Comparison of ENCODE assay signal across 10 cellular contexts in the genomic region with DNA sequence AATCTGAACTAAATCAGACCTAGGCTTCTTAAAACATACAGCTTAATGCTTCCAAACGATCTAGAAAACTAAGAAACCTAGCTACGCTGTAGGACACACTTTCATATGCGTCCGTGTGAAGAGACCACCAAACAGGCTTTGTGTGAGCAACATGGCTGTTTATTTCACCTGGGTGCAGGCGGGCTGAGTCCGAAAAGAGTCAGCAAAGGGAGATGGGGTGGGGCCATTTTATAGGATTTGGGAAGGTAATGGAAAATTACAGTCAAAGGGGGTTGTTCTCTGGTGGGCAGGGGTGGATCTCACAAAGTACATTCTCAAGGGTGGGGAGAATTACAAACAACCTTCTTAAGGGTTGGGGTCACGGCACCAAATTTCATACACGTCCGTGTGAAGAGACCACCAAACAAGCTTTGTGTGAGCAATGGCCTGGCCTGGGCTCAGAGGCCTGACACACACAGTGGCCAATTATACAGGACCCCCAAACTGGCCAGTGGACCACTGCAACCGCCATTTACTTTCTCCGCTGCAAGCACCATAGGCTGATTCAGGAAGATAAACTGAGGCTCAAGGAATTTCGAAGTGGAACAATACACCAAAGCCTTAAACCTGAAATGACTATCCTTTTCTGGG. TPM values are rescaled to one million over a fixed set of nuclear protein-coding genes. Genes with fewer than 3 reads are reported as not detected.
DNase-seq lines count a peak whose midpoint lies in the region; ATAC-seq and TF ChIP-seq lines count a peak whose summit lies in the region.
"Not testable (repeated sequence)": the region's sequence is repeated elsewhere in the genome, so short reads cannot be mapped to it uniquely, and the experiment has no call there.
"Had no signal": no experiment of that assay in that cellular context is flagged by ENCODE, and none has a peak within 500 bp of the region (broad histone marks: within the 10 kb centered on the region; RNA-seq: fewer than 3 reads in every experiment).

No MANE protein-coding gene starts in this region.

- H3K4me2 ChIP-seq in PC-3 (ENCODE audit: low read length), result peak overlapping the region; percentile 84

- H3K4me3 ChIP-seq in GM12875 (ENCODE audit: low read depth, low read length) (peak overlapping the region; percentile 89), PC-3 (ENCODE audit: low read length) (peak overlapping the region; percentile 82), mesodermal cell (ENCODE audit: extremely low read depth, insufficient read depth, low read length, poor library complexity, severe bottlenecking) (peak overlapping the region; percentile 71), retinal pigment epithelial cell (ENCODE audit: low read length) (peak overlapping the region; percentile 72), upper lobe of right lung (peak overlapping the region; percentile 70)

- 34 to 44% methylated on average over 4 to 10 of the region's 12 CpGs for WGBS in mesodermal cell (ENCODE audit: insufficient coverage in 2 of 2), 2 experiments

- not testable (repeated sequence) for TF ChIP-seq CTCF in GM12875 (IDR thresholded peaks at IDR 0.05; ENCODE audit: borderline replicate concordance, insufficient read depth, low read depth, low read length); PC-3 (conservative IDR thresholded peaks at IDR 0.05; ENCODE audit: low read depth, low read length); glutamatergic neuron (IDR thresholded peaks at IDR 0.05; ENCODE audit: partially characterized antibody, unreplicated experiment); retinal pigment epithelial cell (conservative IDR thresholded peaks at IDR 0.05; ENCODE audit: low read depth, low read length); upper lobe of right lung (IDR thresholded peaks at IDR 0.05)

- H3K27ac Mint-ChIP-seq in activated T-cell treated with anti-CD3 and anti-CD28 coated beads, Interleukin-2, amount 50 U/mL, for 72 hours, result peak overlapping the region; percentile 79
- H3K27ac Mint-ChIP-seq in central memory CD8-positive, alpha-beta T cell (ENCODE audit: low read depth), result peak overlapping the region; percentile 41
- peak overlapping the region; percentile 90 for H3K27ac Mint-ChIP-seq in glutamatergic neuron (ENCODE audit: unreplicated experiment)

- POLR2A ChIA-PET in PC-3 (lab: Charles Lee; ENCODE audit: unreplicated experiment), result interaction anchor here (0.6 kb wide), 1 partner anchor 78 kb away, joined by 3 read pairs; no protein-coding TSS in a partner anchor

- H3K9ac ChIP-seq in PC-3 (ENCODE audit: low read length), result peak overlapping the region; percentile 74

- not testable (repeated sequence) for H3K27me3 ChIP-seq in PC-3 (ENCODE audit: low read length); upper lobe of right lung

- H3K79me2 ChIP-seq in PC-3 (ENCODE audit: low read length), result peaks cover 52% of the 10 kb centered on the region

- H3F3A ChIP-seq in PC-3 (ENCODE audit: low read length, unreplicated experiment), result not testable (repeated sequence)

- BruUV-seq in PC-3 (replicated peaks; lab: Mats Ljungman, UMichigan), result TSS peak; percentile 30

- intact Hi-C loops in PC-3 (cut with micrococcal nuclease), result loop anchor here (10.0 kb wide), 1 partner anchor 178 kb away; a partner anchor contains a TSS
- intact Hi-C loops in upper lobe of right lung (cut with DNase I), result not testable (repeated sequence)

- H3K27ac ChIP-seq in PC-3 (ENCODE audit: low read length) (peak overlapping the region; percentile 26; the same call in 1 of the 2 replicates), mesodermal cell (ENCODE audit: low read depth, low read length, severe bottlenecking) (peak overlapping the region; percentile 49), upper lobe of right lung (peak overlapping the region; percentile 92)

- not testable (repeated sequence) for H4K20me1 ChIP-seq in PC-3 (ENCODE audit: low read length)

- H3K4me1 ChIP-seq in PC-3 (ENCODE audit: insufficient read depth, low read length) (peaks cover 16% of the 10 kb centered on the region; the same call in 1 of the 2 replicates), mesodermal cell (ENCODE audit: control insufficient read depth, insufficient read depth, low read length, poor library complexity, severe bottlenecking) (peaks cover 16% of the 10 kb centered on the region), upper lobe of right lung (peaks cover 11% of the 10 kb centered on the region)

- peaks cover 50% of the 10 kb centered on the region for H3K4me1 Mint-ChIP-seq in activated T-cell treated with anti-CD3 and anti-CD28 coated beads, Interleukin-2, amount 50 U/mL, for 72 hours (ENCODE audit: low read depth)
- peaks cover 24% of the 10 kb centered on the region for H3K4me1 Mint-ChIP-seq in central memory CD8-positive, alpha-beta T cell
- peaks cover 27% of the 10 kb centered on the region for H3K4me1 Mint-ChIP-seq in glutamatergic neuron (ENCODE audit: low read depth, unreplicated experiment)

- not testable (repeated sequence) for H3K9me3 Mint-ChIP-seq in activated T-cell treated with anti-CD3 and anti-CD28 coated beads, Interleukin-2, amount 50 U/mL, for 72 hours; central memory CD8-positive, alpha-beta T cell; glutamatergic neuron (ENCODE audit: unreplicated experiment)

- H3K27me3 Mint-ChIP-seq in activated T-cell treated with anti-CD3 and anti-CD28 coated beads, Interleukin-2, amount 50 U/mL, for 72 hours (ENCODE audit: low read depth), result peaks cover 11% of the 10 kb centered on the region
- peaks cover 13% of the 10 kb centered on the region for H3K27me3 Mint-ChIP-seq in central memory CD8-positive, alpha-beta T cell
- H3K27me3 Mint-ChIP-seq in glutamatergic neuron (ENCODE audit: unreplicated experiment), result not testable (repeated sequence)

- H3K9me2 ChIP-seq in PC-3 (replicated peaks; ENCODE audit: low read length), result not testable (repeated sequence)

- not testable (repeated sequence) for H3K36me3 Mint-ChIP-seq in activated T-cell treated with anti-CD3 and anti-CD28 coated beads, Interleukin-2, amount 50 U/mL, for 72 hours (ENCODE audit: insufficient read depth in 2 of 2); central memory CD8-positive, alpha-beta T cell (ENCODE audit: insufficient read depth); glutamatergic neuron (ENCODE audit: unreplicated experiment)

- H3K36me3 ChIP-seq in PC-3 (ENCODE audit: low read depth, low read length); mesodermal cell (ENCODE audit: control insufficient read depth, insufficient read depth, low read length); upper lobe of right lung: not testable (repeated sequence)

- not testable (repeated sequence) for ATAC-seq in PC-3; activated T-cell treated with anti-CD3 and anti-CD28 coated beads, Interleukin-2, amount 50 U/mL, for 72 hours (replicated peaks in 1 of 2); central memory CD8-positive, alpha-beta T cell (replicated peaks; ENCODE audit: extremely low read depth, poor library complexity, severe bottlenecking); upper lobe of right lung

- H3K9me3 ChIP-seq in PC-3 (ENCODE audit: low read length); mesodermal cell (ENCODE audit: control insufficient read depth, low read length); upper lobe of right lung: not testable (repeated sequence)

- peak overlapping the region; percentile 32; the same call in 1 of the 2 replicates for H2AFZ ChIP-seq in PC-3 (ENCODE audit: low read length)

- H3K4me3 Mint-ChIP-seq in activated T-cell treated with anti-CD3 and anti-CD28 coated beads, Interleukin-2, amount 50 U/mL, for 72 hours, result peak overlapping the region; percentile 83 to 84
- H3K4me3 Mint-ChIP-seq in central memory CD8-positive, alpha-beta T cell, result peak overlapping the region; percentile 76
- H3K4me3 Mint-ChIP-seq in glutamatergic neuron (ENCODE audit: unreplicated experiment), result peak overlapping the region; percentile 82

- not testable (repeated sequence) for DNase-seq in PC-3; activated T-cell treated with anti-CD3 and anti-CD28 coated beads, Interleukin-2, amount 50 U/mL, for 72 hours; central memory CD8-positive, alpha-beta T cell (ENCODE audit: low spot score in 2 of 2); glutamatergic neuron; retinal pigment epithelial cell (ENCODE audit: low read depth); upper lobe of right lung

- CTCF ChIA-PET in PC-3 (lab: Charles Lee), result not testable (repeated sequence)

RNA-seq across cellular contexts. Expression of a gene that starts 58.4 kb away (rescaled TPM):
- total RNA-seq in PC-3 (2014; rRNA removed) (not detected in 2 replicates), glutamatergic neuron (ENCODE audit: unreplicated experiment) (0.86 TPM), upper lobe of right lung (not detected)
- total RNA-seq in activated T-cell treated with anti-CD3 and anti-CD28 coated beads, Interleukin-2, amount 50 U/mL, for 72 hours, result not detected
- 3.8 TPM for polyA plus RNA-seq in mesodermal cell (2013, experiment 1 of 2)
- 2.6 TPM for polyA plus RNA-seq in mesodermal cell (2013, experiment 2 of 2)
- total RNA-seq: left colon, subcutaneous adipose tissue had no signal

Comparison
In these comparisons a context has a peak if more than half of its experiments do, and no peak if none do; other contexts are left out.
1. H3K27ac ChIP-seq: peak in every context shown above with its lines; median percentile 92 in upper lobe of right lung; 49 in mesodermal cell; 26 in PC-3.